In the genomic region with DNA sequence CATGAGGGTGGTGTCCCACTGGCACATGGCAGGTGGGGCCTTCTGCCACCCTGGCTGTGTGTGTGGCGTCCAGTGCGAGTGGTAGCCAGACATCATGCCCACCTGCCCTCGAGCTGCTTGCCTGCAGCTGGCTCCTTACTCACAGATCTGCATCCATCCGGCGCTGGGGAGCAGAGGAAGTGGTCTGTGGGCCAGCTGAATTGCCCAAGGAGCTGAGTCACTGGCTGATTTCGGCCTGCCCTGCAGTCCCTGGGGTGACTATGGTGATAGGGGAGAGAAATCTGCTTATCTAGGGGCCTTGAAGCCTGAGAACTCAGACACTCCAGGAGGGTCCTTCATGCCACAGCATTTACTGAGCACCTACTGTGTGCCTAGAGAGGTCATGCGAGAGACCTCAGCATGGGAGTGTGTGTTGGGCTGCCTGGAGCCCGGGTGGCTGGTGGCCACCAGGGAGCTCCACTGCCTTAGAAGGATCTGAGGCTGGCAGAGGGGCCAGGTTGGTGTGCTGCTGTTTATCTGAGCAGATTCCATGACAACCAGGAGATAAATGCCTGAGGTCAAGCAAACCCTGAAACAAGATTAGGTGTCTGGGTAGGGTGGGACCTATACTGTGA, we compare ENCODE assay signal across 8 cellular contexts. TPM values are rescaled to one million over a fixed set of nuclear protein-coding genes. Genes with fewer than 3 reads are reported as not detected.
DNase-seq lines count a peak whose midpoint lies in the region; ATAC-seq and TF ChIP-seq lines count a peak whose summit lies in the region.

No MANE protein-coding gene starts in this region.

- H3K9me3 ChIP-seq in OCI-LY7 (ENCODE audit: low read length) = no peaks in the 10 kb centered on the region

- H3K4me2 ChIP-seq in OCI-LY7 (ENCODE audit: low read length) = peak overlapping the region; percentile 68

- H3K4me3 ChIP-seq in OCI-LY7 (ENCODE audit: low read depth, low read length, poor library complexity, severe bottlenecking) = peak overlapping the region; percentile 37
- peak overlapping the region; percentile 32 for H3K4me3 ChIP-seq in fibroblast of the aortic adventitia (ENCODE audit: low read depth, low read length)

- H3K36me3 Mint-ChIP-seq in activated T-cell treated with anti-CD3 and anti-CD28 coated beads, Interleukin-2, amount 50 U/mL, for 4 hours (ENCODE audit: insufficient read depth) = peaks cover 26% of the 10 kb centered on the region
- H3K36me3 Mint-ChIP-seq in osteocyte (ENCODE audit: unreplicated experiment) = peaks cover 5% of the 10 kb centered on the region

- peaks cover 100% of the 10 kb centered on the region for H3K4me1 ChIP-seq in OCI-LY7 (ENCODE audit: insufficient read depth, low read length, poor library complexity, severe bottlenecking)

- H3K4me1 Mint-ChIP-seq in activated T-cell treated with anti-CD3 and anti-CD28 coated beads, Interleukin-2, amount 50 U/mL, for 4 hours (ENCODE audit: low read depth) = peaks cover 98% of the 10 kb centered on the region
- peaks cover 59% of the 10 kb centered on the region for H3K4me1 Mint-ChIP-seq in osteocyte (ENCODE audit: unreplicated experiment)

- no TSS peak for BruUV-seq in OCI-LY7 (replicated peaks; lab: Mats Ljungman, UMichigan)

- TF ChIP-seq CTCF in OCI-LY7 (conservative IDR thresholded peaks at IDR 0.05; ENCODE audit: low read length) = peak; percentile 66
- peak; percentile 68 for TF ChIP-seq CTCF in fibroblast of the aortic adventitia (IDR thresholded peaks at IDR 0.05; ENCODE audit: insufficient read depth, low read length)
- TF ChIP-seq CTCF in osteocyte (IDR thresholded peaks at IDR 0.05) = peak; percentile 48

- CTCF ChIA-PET in OCI-LY7 (lab: Charles Lee; ENCODE audit: unreplicated experiment) = interaction anchor here (0.7 to 2.6 kb wide), 7 partner anchors 30 to 74 kb away, joined by 3 to 10 read pairs (median 5); a partner anchor contains a TSS

- DNase-seq in DMS 273 (lab: John Stamatoyannopoulos, UW; ENCODE audit: unreplicated experiment) (peak; percentile 34), DMS 273 treated with DMSO at 0.1 percent for 48 hours (lab: John Stamatoyannopoulos, UW) (no peak), OCI-LY7 (ENCODE audit: low spot score) (peak; percentile 87), fibroblast of the aortic adventitia (ENCODE audit: low read depth) (peak; percentile 89), osteocyte (ENCODE audit: extremely low spot score, unreplicated experiment) (no peak), NCI-H1105 treated with DMSO at 0.1 percent for 48 hours (lab: John Stamatoyannopoulos, UW) (no peak)
- DNase-seq in activated T-cell treated with anti-CD3 and anti-CD28 coated beads, Interleukin-2, amount 50 U/mL, for 4 hours = peak; percentile 38

- H3K4me3 Mint-ChIP-seq in activated T-cell treated with anti-CD3 and anti-CD28 coated beads, Interleukin-2, amount 50 U/mL, for 4 hours = peak overlapping the region; percentile 64
- H3K4me3 Mint-ChIP-seq in osteocyte (ENCODE audit: unreplicated experiment) = no peak overlapping the region

- peaks cover 4% of the 10 kb centered on the region; the same call in 1 of the 2 replicates for H3K79me2 ChIP-seq in OCI-LY7 (ENCODE audit: insufficient read depth, low read depth, low read length)

- no peaks in the 10 kb centered on the region for H3K9me3 Mint-ChIP-seq in activated T-cell treated with anti-CD3 and anti-CD28 coated beads, Interleukin-2, amount 50 U/mL, for 4 hours
- H3K9me3 Mint-ChIP-seq in osteocyte (ENCODE audit: unreplicated experiment) = no peaks in the 10 kb centered on the region

- intact Hi-C loops in OCI-LY7 (cut with micrococcal nuclease; ENCODE audit: unreplicated experiment) = loop anchor here (1.0 to 2.0 kb wide), 2 partner anchors 30 to 40 kb away; no protein-coding TSS in a partner anchor

- H3K27ac Mint-ChIP-seq in osteocyte (ENCODE audit: unreplicated experiment) = peak overlapping the region; percentile 91

- H3K9me2 ChIP-seq in OCI-LY7 (ENCODE audit: insufficient read depth, low read length) = no peaks in the 10 kb centered on the region

- peak; percentile 41 for ATAC-seq in HG02943 (IDR thresholded peaks at IDR 0.05; ENCODE audit: low read depth, unreplicated experiment)
- peak; percentile 13 to 18 for ATAC-seq in activated T-cell treated with anti-CD3 and anti-CD28 coated beads, Interleukin-2, amount 50 U/mL, for 4 hours

- no peaks in the 10 kb centered on the region for H3K27me3 Mint-ChIP-seq in activated T-cell treated with anti-CD3 and anti-CD28 coated beads, Interleukin-2, amount 50 U/mL, for 4 hours (ENCODE audit: low read depth)
- no peaks in the 10 kb centered on the region for H3K27me3 Mint-ChIP-seq in osteocyte (ENCODE audit: unreplicated experiment)

- peak overlapping the region; percentile 96 for H3K27ac ChIP-seq in OCI-LY7 (ENCODE audit: low read depth, low read length, poor library complexity, severe bottlenecking)

- peaks cover 6% of the 10 kb centered on the region; the same call in 1 of the 2 replicates for H3K36me3 ChIP-seq in OCI-LY7 (ENCODE audit: insufficient read depth, low read length)

- POLR2A ChIA-PET in OCI-LY7 (lab: Charles Lee) = interaction anchor here (1.0 to 7.2 kb wide), 8 partner anchors 11 to 70 kb away, joined by 3 to 49 read pairs (median 11); a partner anchor contains a TSS

- no peaks in the 10 kb centered on the region for H4K20me1 ChIP-seq in OCI-LY7 (ENCODE audit: insufficient read depth, low read length)

- H2AFZ ChIP-seq in OCI-LY7 (ENCODE audit: low read length) = peak overlapping the region; percentile 19; the same call in 1 of the 2 replicates

RNA-seq across cellular contexts. Expression of a gene that starts 57.1 kb away (rescaled TPM):
- total RNA-seq in OCI-LY7 (2014; rRNA removed; shearing (Covaris generic)) = 0.88 TPM in 1 of 2 replicates, not detected in the other
- 0.18 and 0.36 TPM in 2 replicates for total RNA-seq in OCI-LY7 (2022)
- 1 to 10 TPM; 4.4 to 6.3 (median 5.7) TPM for total RNA-seq in activated T-cell treated with anti-CD3 and anti-CD28 coated beads, Interleukin-2, amount 50 U/mL, for 4 hours
- 6.5 TPM in 2 replicates for total RNA-seq in fibroblast of the aortic adventitia (ENCODE audit: low replicate concordance)
- total RNA-seq in osteocyte = 6.7 and 9.1 TPM in 2 replicates

Comparison
In these comparisons a context has a peak if more than half of its experiments do, and no peak if none do; other contexts are left out.
1. DNase-seq: peak in DMS 273 (single experiment), OCI-LY7 (single experiment), activated T-cell treated with anti-CD3 and anti-CD28 coated beads, Interleukin-2, amount 50 U/mL, for 4 hours (single experiment) and fibroblast of the aortic adventitia (single experiment); none in DMS 273 treated with DMSO at 0.1 percent for 48 hours (single experiment), osteocyte (single experiment) and NCI-H1105 treated with DMSO at 0.1 percent for 48 hours (single experiment).
2. Peak in every context shown above with its lines, with median percentiles within 50 percentile points of each other: CTCF ChIP-seq.